Comparison of ENCODE assay signal across 18 cellular contexts in the genomic region with DNA sequence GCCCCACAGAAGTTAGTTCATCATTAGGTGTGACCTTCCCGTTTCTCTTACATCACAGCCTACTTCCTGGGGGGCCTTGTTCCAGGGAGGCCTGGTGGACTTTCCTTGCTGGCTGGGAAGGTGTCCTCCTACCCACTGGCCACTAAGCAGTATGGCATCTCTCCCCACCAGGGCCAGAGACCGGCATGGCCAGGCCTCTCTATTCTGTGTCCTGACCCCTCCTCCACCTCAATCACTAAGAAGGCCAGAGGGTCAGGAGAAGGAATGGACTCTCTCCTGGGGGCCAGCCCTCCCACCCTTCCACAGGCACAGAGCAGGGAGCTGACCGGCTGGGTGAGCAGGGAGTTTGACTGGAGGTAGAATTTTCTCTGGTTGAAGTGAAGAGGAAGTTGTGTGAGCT.
"Had no signal": no experiment of that assay in that cellular context is flagged by ENCODE, and none has a peak within 500 bp of the region (broad histone marks: within the 10 kb centered on the region; RNA-seq: fewer than 3 reads in every experiment).

No MANE protein-coding gene starts in this region.

- ATAC-seq: activated T-cell treated with anti-CD3 and anti-CD28 coated beads, Interleukin-2, amount 50 U/mL, for 72 hours; foreskin keratinocyte; natural killer cell treated with Interleukin-12 subunit alpha and Interleukin-12 subunit beta and Interleukin-15 and Interleukin-18, amount 100 ng/mL, for 72 hours had no signal

- H3K36me3 Mint-ChIP-seq: activated CD4-positive, alpha-beta memory T cell treated with anti-CD3 and anti-CD28 coated beads for 36 hours; activated naive CD4-positive, alpha-beta T cell treated with anti-CD3 and anti-CD28 coated beads, Interleukin-2, amount 10 ng/mL, durations not matched to agents 7 days and 5 days; immature natural killer cell; natural killer cell treated with Interleukin-12 subunit alpha and Interleukin-12 subunit beta and Interleukin-15 and Interleukin-18, amount 100 ng/mL, for 72 hours had no signal

- H3K9me3 Mint-ChIP-seq: activated CD4-positive, alpha-beta memory T cell treated with anti-CD3 and anti-CD28 coated beads for 36 hours; activated naive CD4-positive, alpha-beta T cell treated with anti-CD3 and anti-CD28 coated beads, Interleukin-2, amount 10 ng/mL, durations not matched to agents 7 days and 5 days; activated T-cell treated with anti-CD3 and anti-CD28 coated beads, Interleukin-2, amount 50 U/mL, for 72 hours; immature natural killer cell; natural killer cell treated with Interleukin-12 subunit alpha and Interleukin-12 subunit beta and Interleukin-15 and Interleukin-18, amount 100 ng/mL, for 72 hours had no signal

- H3K27ac ChIP-seq: foreskin keratinocyte, left ventricle myocardium inferior, thoracic aorta had no signal

- H3K9me3 ChIP-seq: left ventricle myocardium inferior, thoracic aorta, upper lobe of left lung had no signal

- H3K4me1 Mint-ChIP-seq: activated naive CD4-positive, alpha-beta T cell treated with anti-CD3 and anti-CD28 coated beads, Interleukin-2, amount 10 ng/mL, durations not matched to agents 7 days and 5 days; immature natural killer cell had no signal

- H3K4me3 ChIP-seq: left ventricle myocardium inferior, thoracic aorta, upper lobe of left lung had no signal

- H3K4me3 Mint-ChIP-seq: activated CD4-positive, alpha-beta memory T cell treated with anti-CD3 and anti-CD28 coated beads for 36 hours; activated naive CD4-positive, alpha-beta T cell treated with anti-CD3 and anti-CD28 coated beads, Interleukin-2, amount 10 ng/mL, durations not matched to agents 7 days and 5 days; activated T-cell treated with anti-CD3 and anti-CD28 coated beads, Interleukin-2, amount 50 U/mL, for 72 hours; immature natural killer cell; natural killer cell treated with Interleukin-12 subunit alpha and Interleukin-12 subunit beta and Interleukin-15 and Interleukin-18, amount 100 ng/mL, for 72 hours had no signal

- H3K27me3 Mint-ChIP-seq: activated CD4-positive, alpha-beta memory T cell treated with anti-CD3 and anti-CD28 coated beads for 36 hours; activated naive CD4-positive, alpha-beta T cell treated with anti-CD3 and anti-CD28 coated beads, Interleukin-2, amount 10 ng/mL, durations not matched to agents 7 days and 5 days; progenitor cell of endocrine pancreas had no signal

- H3K36me3 ChIP-seq: left ventricle myocardium inferior, thoracic aorta, upper lobe of left lung had no signal

- H3K27me3 ChIP-seq: foreskin keratinocyte, upper lobe of left lung had no signal

- DNase-seq: activated CD4-positive, alpha-beta memory T cell treated with anti-CD3 and anti-CD28 coated beads for 36 hours; activated CD4-positive, alpha-beta T cell treated with anti-CD3 and anti-CD28 coated beads for 48 hours; activated effector memory CD4-positive, alpha-beta T cell treated with Interleukin-2 at 50 U/mL for 16 hours; activated naive CD4-positive, alpha-beta T cell treated with anti-CD3 and anti-CD28 coated beads, Interleukin-2, amount 10 ng/mL, durations not matched to agents 7 days and 5 days; activated T-cell treated with anti-CD3 and anti-CD28 coated beads, Interleukin-2, amount 50 U/mL, for 72 hours; amygdala; effector memory CD4-positive, alpha-beta T cell; foreskin keratinocyte; immature natural killer cell; kidney glomerular epithelial cell; left ventricle myocardium inferior; retina; stimulated activated CD4-positive, alpha-beta T cell treated with anti-CD3 and anti-CD28 coated beads, Interleukin-4, amount 100 ng/mL, for 24 hours; stimulated activated naive CD4-positive, alpha-beta T cell treated with Interleukin-2 at 50 U/mL for 16 hours; upper lobe of left lung had no signal

- H3K27ac Mint-ChIP-seq: activated CD4-positive, alpha-beta memory T cell treated with anti-CD3 and anti-CD28 coated beads for 36 hours; activated naive CD4-positive, alpha-beta T cell treated with anti-CD3 and anti-CD28 coated beads, Interleukin-2, amount 10 ng/mL, durations not matched to agents 7 days and 5 days; activated T-cell treated with anti-CD3 and anti-CD28 coated beads, Interleukin-2, amount 50 U/mL, for 72 hours; immature natural killer cell; natural killer cell treated with Interleukin-12 subunit alpha and Interleukin-12 subunit beta and Interleukin-15 and Interleukin-18, amount 100 ng/mL, for 72 hours; progenitor cell of endocrine pancreas had no signal

- H3K4me1 ChIP-seq: foreskin keratinocyte, left ventricle myocardium inferior, upper lobe of left lung had no signal
